In genomic region chr3:150371741-150372254, GRCh38 we compare ENCODE assay signal across 1 cellular context.
TF ChIP-seq lines count a peak whose summit lies in the region.

No MANE protein-coding gene starts in this region.

TF ChIP-seq in K562, 482 proteins besides CTCF, POLR2A, EP300 and RAD21 (continued from another document and continues in another):
- no peak for TF ChIP-seq ZBTB12 (CRISPR knock-in tag; IDR thresholded peaks at IDR 0.05)
- no peak for TF ChIP-seq SMAD2 (IDR thresholded peaks at IDR 0.05; ENCODE audit: low read depth, low read length)
- TF ChIP-seq, protein P1, sequence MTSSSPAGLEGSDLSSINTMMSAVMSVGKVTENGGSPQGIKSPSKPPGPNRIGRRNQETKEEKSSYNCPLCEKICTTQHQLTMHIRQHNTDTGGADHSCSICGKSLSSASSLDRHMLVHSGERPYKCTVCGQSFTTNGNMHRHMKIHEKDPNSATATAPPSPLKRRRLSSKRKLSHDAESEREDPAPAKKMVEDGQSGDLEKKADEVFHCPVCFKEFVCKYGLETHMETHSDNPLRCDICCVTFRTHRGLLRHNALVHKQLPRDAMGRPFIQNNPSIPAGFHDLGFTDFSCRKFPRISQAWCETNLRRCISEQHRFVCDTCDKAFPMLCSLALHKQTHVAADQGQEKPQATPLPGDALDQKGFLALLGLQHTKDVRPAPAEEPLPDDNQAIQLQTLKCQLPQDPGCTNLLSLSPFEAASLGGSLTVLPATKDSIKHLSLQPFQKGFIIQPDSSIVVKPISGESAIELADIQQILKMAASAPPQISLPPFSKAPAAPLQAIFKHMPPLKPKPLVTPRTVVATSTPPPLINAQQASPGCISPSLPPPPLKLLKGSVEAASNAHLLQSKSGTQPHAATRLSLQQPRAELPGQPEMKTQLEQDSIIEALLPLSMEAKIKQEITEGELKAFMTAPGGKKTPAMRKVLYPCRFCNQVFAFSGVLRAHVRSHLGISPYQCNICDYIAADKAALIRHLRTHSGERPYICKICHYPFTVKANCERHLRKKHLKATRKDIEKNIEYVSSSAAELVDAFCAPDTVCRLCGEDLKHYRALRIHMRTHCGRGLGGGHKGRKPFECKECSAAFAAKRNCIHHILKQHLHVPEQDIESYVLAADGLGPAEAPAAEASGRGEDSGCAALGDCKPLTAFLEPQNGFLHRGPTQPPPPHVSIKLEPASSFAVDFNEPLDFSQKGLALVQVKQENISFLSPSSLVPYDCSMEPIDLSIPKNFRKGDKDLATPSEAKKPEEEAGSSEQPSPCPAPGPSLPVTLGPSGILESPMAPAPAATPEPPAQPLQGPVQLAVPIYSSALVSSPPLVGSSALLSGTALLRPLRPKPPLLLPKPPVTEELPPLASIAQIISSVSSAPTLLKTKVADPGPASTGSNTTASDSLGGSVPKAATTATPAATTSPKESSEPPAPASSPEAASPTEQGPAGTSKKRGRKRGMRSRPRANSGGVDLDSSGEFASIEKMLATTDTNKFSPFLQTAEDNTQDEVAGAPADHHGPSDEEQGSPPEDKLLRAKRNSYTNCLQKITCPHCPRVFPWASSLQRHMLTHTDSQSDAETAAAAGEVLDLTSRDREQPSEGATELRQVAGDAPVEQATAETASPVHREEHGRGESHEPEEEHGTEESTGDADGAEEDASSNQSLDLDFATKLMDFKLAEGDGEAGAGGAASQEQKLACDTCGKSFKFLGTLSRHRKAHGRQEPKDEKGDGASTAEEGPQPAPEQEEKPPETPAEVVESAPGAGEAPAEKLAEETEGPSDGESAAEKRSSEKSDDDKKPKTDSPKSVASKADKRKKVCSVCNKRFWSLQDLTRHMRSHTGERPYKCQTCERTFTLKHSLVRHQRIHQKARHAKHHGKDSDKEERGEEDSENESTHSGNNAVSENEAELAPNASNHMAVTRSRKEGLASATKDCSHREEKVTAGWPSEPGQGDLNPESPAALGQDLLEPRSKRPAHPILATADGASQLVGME (CRISPR knock-in tag; IDR thresholded peaks at IDR 0.05): no peak
- TF ChIP-seq ZNF212 (CRISPR knock-in tag; IDR thresholded peaks at IDR 0.05): no peak
- TF ChIP-seq NELFE (IDR thresholded peaks at IDR 0.05; ENCODE audit: insufficient read depth, insufficient read length): no peak
- 0 out of 2 replicates have a peak, but pooled peaks have one; percentile 17 for TF ChIP-seq C11orf30 (IDR thresholded peaks at IDR 0.05; ENCODE audit: low read depth)
- peak; percentile 64; the same call in 1 of the 2 replicates for TF ChIP-seq SOX6 (IDR thresholded peaks at IDR 0.05)
- TF ChIP-seq RBM34 (IDR thresholded peaks at IDR 0.05; ENCODE audit: borderline replicate concordance, insufficient read depth, low read length): no peak
- no peak for TF ChIP-seq ZNF436 (CRISPR knock-in tag; IDR thresholded peaks at IDR 0.05)
- TF ChIP-seq MXI1 (IDR thresholded peaks at IDR 0.05; ENCODE audit: low read depth, low read length): no peak
- peak; percentile 91 for TF ChIP-seq TEAD4 (IDR thresholded peaks at IDR 0.05; ENCODE audit: low read length)
- TF ChIP-seq TEAD4 (CRISPR knock-in tag; IDR thresholded peaks at IDR 0.05; ENCODE audit: borderline replicate concordance): no peak
- TF ChIP-seq RBM39 (optimal IDR thresholded peaks at IDR 0.05; ENCODE audit: low read depth, low read length): no peak
- TF ChIP-seq KLF1 (tag; IDR thresholded peaks at IDR 0.05): no peak
- TF ChIP-seq MYBL2 (IDR thresholded peaks at IDR 0.05; ENCODE audit: low read depth): peak; percentile 72
- no peak for TF ChIP-seq MYBL2 (CRISPR knock-in tag; IDR thresholded peaks at IDR 0.05; ENCODE audit: borderline replicate concordance)
- no peak; the same call in 1 of the 2 replicates for TF ChIP-seq CTBP1 (IDR thresholded peaks at IDR 0.05; ENCODE audit: borderline replicate concordance)
- peak; percentile 60 for TF ChIP-seq TAF9B (IDR thresholded peaks at IDR 0.05; ENCODE audit: partially characterized antibody)
- no peak for TF ChIP-seq BDP1 (IDR thresholded peaks at IDR 0.05; ENCODE audit: insufficient read depth, insufficient read length)
- no peak for TF ChIP-seq PML (IDR thresholded peaks at IDR 0.05; ENCODE audit: low read length)
- no peak for TF ChIP-seq ZHX1 (conservative IDR thresholded peaks at IDR 0.05; ENCODE audit: low read length)
- no peak for TF ChIP-seq RBM22 (IDR thresholded peaks at IDR 0.05; ENCODE audit: low read depth, low read length, poor library complexity, severe bottlenecking)
- no peak for TF ChIP-seq CCAR2 (IDR thresholded peaks at IDR 0.05; ENCODE audit: low read depth, low read length)
- no peak for TF ChIP-seq ARID2 (IDR thresholded peaks at IDR 0.05)
- no peak for TF ChIP-seq KAT8 (IDR thresholded peaks at IDR 0.05; ENCODE audit: low read depth)
- TF ChIP-seq, protein P2, sequence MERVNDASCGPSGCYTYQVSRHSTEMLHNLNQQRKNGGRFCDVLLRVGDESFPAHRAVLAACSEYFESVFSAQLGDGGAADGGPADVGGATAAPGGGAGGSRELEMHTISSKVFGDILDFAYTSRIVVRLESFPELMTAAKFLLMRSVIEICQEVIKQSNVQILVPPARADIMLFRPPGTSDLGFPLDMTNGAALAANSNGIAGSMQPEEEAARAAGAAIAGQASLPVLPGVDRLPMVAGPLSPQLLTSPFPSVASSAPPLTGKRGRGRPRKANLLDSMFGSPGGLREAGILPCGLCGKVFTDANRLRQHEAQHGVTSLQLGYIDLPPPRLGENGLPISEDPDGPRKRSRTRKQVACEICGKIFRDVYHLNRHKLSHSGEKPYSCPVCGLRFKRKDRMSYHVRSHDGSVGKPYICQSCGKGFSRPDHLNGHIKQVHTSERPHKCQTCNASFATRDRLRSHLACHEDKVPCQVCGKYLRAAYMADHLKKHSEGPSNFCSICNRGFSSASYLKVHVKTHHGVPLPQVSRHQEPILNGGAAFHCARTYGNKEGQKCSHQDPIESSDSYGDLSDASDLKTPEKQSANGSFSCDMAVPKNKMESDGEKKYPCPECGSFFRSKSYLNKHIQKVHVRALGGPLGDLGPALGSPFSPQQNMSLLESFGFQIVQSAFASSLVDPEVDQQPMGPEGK (CRISPR knock-in tag; IDR thresholded peaks at IDR 0.05; ENCODE audit: borderline replicate concordance): no peak
- peak; percentile 28 to 33; a peak in 2 of 4 replicates for TF ChIP-seq TRIM24 (IDR thresholded peaks at IDR 0.05)
- TF ChIP-seq KLF10 (CRISPR knock-in tag; IDR thresholded peaks at IDR 0.05): no peak
- no peak for TF ChIP-seq KAT7 (CRISPR knock-in tag; IDR thresholded peaks at IDR 0.05; ENCODE audit: borderline replicate concordance)
- no peak for TF ChIP-seq BRD9 (IDR thresholded peaks at IDR 0.05; ENCODE audit: low read depth, partially characterized antibody)
- TF ChIP-seq ATF1 (CRISPR knock-in tag; IDR thresholded peaks at IDR 0.05): no peak
- TF ChIP-seq ATF1 (tag; IDR thresholded peaks at IDR 0.05): peak; percentile 38; the same call in 1 of the 2 replicates
- TF ChIP-seq TEAD2 (tag; IDR thresholded peaks at IDR 0.05): peak; percentile 90
- TF ChIP-seq MCM5 (IDR thresholded peaks at IDR 0.05; ENCODE audit: low read depth): no peak
- no peak for TF ChIP-seq ASH1L (IDR thresholded peaks at IDR 0.05; ENCODE audit: borderline replicate concordance, low read depth, partially characterized antibody)
- TF ChIP-seq ZNF511 (CRISPR knock-in tag; IDR thresholded peaks at IDR 0.05): no peak
- TF ChIP-seq ZNF77 (CRISPR knock-in tag; IDR thresholded peaks at IDR 0.05): no peak
- TF ChIP-seq SP2 (IDR thresholded peaks at IDR 0.05; ENCODE audit: extremely low read depth, low read depth, low read length, poor library complexity, severe bottlenecking): no peak
- TF ChIP-seq, protein P3, sequence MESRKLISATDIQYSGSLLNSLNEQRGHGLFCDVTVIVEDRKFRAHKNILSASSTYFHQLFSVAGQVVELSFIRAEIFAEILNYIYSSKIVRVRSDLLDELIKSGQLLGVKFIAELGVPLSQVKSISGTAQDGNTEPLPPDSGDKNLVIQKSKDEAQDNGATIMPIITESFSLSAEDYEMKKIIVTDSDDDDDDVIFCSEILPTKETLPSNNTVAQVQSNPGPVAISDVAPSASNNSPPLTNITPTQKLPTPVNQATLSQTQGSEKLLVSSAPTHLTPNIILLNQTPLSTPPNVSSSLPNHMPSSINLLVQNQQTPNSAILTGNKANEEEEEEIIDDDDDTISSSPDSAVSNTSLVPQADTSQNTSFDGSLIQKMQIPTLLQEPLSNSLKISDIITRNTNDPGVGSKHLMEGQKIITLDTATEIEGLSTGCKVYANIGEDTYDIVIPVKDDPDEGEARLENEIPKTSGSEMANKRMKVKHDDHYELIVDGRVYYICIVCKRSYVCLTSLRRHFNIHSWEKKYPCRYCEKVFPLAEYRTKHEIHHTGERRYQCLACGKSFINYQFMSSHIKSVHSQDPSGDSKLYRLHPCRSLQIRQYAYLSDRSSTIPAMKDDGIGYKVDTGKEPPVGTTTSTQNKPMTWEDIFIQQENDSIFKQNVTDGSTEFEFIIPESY (CRISPR knock-in tag; IDR thresholded peaks at IDR 0.05): no peak
- TF ChIP-seq ZNF224 (CRISPR knock-in tag; IDR thresholded peaks at IDR 0.05): no peak
- TF ChIP-seq CBX3 (IDR thresholded peaks at IDR 0.05; ENCODE audit: borderline replicate concordance in 1 of 2, low read length in 2 of 2): no peak
- no peak for TF ChIP-seq XRCC4 (IDR thresholded peaks at IDR 0.05; ENCODE audit: extremely low read depth, insufficient read depth, insufficient read length)
- no peak for TF ChIP-seq NFATC3 (IDR thresholded peaks at IDR 0.05)
- TF ChIP-seq, protein P4, sequence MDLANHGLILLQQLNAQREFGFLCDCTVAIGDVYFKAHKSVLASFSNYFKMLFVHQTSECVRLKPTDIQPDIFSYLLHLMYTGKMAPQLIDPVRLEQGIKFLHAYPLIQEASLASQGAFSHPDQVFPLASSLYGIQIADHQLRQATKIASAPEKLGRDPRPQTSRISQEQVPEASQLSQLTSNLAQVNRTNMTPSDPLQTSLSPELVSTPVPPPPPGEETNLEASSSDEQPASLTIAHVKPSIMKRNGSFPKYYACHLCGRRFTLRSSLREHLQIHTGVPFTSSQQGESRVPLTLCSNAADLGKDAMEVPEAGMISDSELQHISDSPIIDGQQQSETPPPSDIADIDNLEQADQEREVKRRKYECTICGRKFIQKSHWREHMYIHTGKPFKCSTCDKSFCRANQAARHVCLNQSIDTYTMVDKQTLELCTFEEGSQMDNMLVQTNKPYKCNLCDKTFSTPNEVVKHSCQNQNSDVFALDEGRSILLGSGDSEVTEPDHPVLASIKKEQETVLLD (IDR thresholded peaks at IDR 0.05): no peak
- no peak for TF ChIP-seq GATAD2B (IDR thresholded peaks at IDR 0.05; ENCODE audit: borderline replicate concordance)
- no peak for TF ChIP-seq MNT (conservative IDR thresholded peaks at IDR 0.05)
